In genomic region chr21:21921410-21922232, GRCh38 we compare ENCODE assay signal across 9 cellular contexts.
DNase-seq lines count a peak whose midpoint lies in the region; ATAC-seq and TF ChIP-seq lines count a peak whose summit lies in the region.
"Had no signal": no experiment of that assay in that cellular context is flagged by ENCODE, and none has a peak within 500 bp of the region (broad histone marks: within the 10 kb centered on the region; RNA-seq: fewer than 3 reads in every experiment).

No MANE protein-coding gene starts in this region.

- H3K36me3 ChIP-seq in colonic mucosa (no peaks in the 10 kb centered on the region), prostate gland (no peaks in the 10 kb centered on the region)

- peak; percentile 8 for DNase-seq in NCI-H1417 treated with DMSO at 0.1 percent for 48 hours (lab: John Stamatoyannopoulos, UW)
- DNase-seq in colonic mucosa = no peak
- DNase-seq in prostate gland (ENCODE audit: low spot score) = no peak
- DNase-seq in amniotic stem cell (lab: John Stamatoyannopoulos, UW) = no peak
- no peak for DNase-seq in superior temporal gyrus (ENCODE audit: extremely low spot score)
- no peak for DNase-seq in Right ventricle myocardium inferior (ENCODE audit: missing footprints)
- DNase-seq: effector memory CD8-positive, alpha-beta T cell had no signal

- no peak overlapping the region for H3K27ac ChIP-seq in colonic mucosa
- H3K27ac ChIP-seq in prostate gland = no peak overlapping the region

- H3K4me1 ChIP-seq in colonic mucosa (no peaks in the 10 kb centered on the region), prostate gland (replicated peaks) (no peaks in the 10 kb centered on the region)

- TF ChIP-seq POLR2A in prostate gland (IDR thresholded peaks at IDR 0.05) = no peak

- no peaks in the 10 kb centered on the region for H3K9me3 ChIP-seq in colonic mucosa
- no peaks in the 10 kb centered on the region for H3K9me3 ChIP-seq in prostate gland

- peak; percentile 45 for ATAC-seq in GM19468 (IDR thresholded peaks at IDR 0.05; ENCODE audit: extremely low read depth, unreplicated experiment)
- no peak for ATAC-seq in GM18909 (IDR thresholded peaks at IDR 0.05; ENCODE audit: poor library complexity, unreplicated experiment)
- no peak for ATAC-seq in Right ventricle myocardium inferior
- ATAC-seq: effector memory CD8-positive, alpha-beta T cell had no signal

- peak; percentile 45 for TF ChIP-seq CTCF in colonic mucosa (IDR thresholded peaks at IDR 0.05)
- TF ChIP-seq CTCF in prostate gland (IDR thresholded peaks at IDR 0.05) = peak in 3 of 4 experiments; percentile 41 to 59 (median 53)

- intact Hi-C loops in colonic mucosa (cut with DNase I) = loop anchor here (5.0 kb wide), 1 partner anchor 759 kb away; no protein-coding TSS in a partner anchor
- intact Hi-C loops in prostate gland (cut with DNase I) = no loop called here
- intact Hi-C loops in Right ventricle myocardium inferior (cut with DNase I) = no loop called here

- H3K4me3 ChIP-seq in colonic mucosa (no peak overlapping the region), prostate gland (no peak overlapping the region)

- H3K27me3 ChIP-seq in colonic mucosa = no peaks in the 10 kb centered on the region
- no peaks in the 10 kb centered on the region for H3K27me3 ChIP-seq in prostate gland (replicated peaks; ENCODE audit: insufficient read depth)

- H3K9ac ChIP-seq in colonic mucosa (ENCODE audit: low read depth in 2 of 2, low read length in 2 of 2) = no peak overlapping the region

- WGBS in prostate gland = 39% methylated on average over 6 of the region's 6 CpGs
